In the genomic region with DNA sequence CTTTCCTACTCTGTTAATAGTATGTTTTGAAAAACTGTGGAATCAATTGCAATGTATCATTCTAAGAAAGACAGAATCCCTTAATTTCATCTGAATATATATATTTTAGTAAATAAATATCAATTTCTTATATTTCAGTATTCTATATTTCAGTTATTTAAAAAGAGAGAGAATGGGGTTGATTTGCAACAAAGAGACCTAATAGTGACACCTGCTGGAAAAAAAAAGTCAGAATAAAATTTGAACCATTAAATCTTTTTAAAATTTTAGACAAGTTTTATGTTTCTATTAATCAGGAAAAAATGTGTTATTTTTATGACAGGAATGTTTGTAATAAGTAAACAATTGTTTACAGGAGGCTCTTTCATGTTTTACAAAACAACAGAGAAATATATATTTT, we compare ENCODE assay signal across 12 cellular contexts. TPM values are rescaled to one million over a fixed set of nuclear protein-coding genes. Genes with fewer than 3 reads are reported as not detected.
DNase-seq lines count a peak whose midpoint lies in the region; ATAC-seq and TF ChIP-seq lines count a peak whose summit lies in the region.
"Had no signal": no experiment of that assay in that cellular context is flagged by ENCODE, and none has a peak within 500 bp of the region (broad histone marks: within the 10 kb centered on the region; RNA-seq: fewer than 3 reads in every experiment).

No MANE protein-coding gene starts in this region.

- H2AFZ ChIP-seq in neural progenitor cell (replicated peaks), result no peak overlapping the region

- no peaks in the 10 kb centered on the region for H3K27me3 Mint-ChIP-seq in neural progenitor cell (ENCODE audit: insufficient read depth, low read depth)
- peaks cover 5% of the 10 kb centered on the region for H3K27me3 Mint-ChIP-seq in activated T-cell treated with anti-CD3 and anti-CD28 coated beads, Interleukin-2, amount 50 U/mL, for 24 hours

- TF ChIP-seq CTCF in NB4 (IDR thresholded peaks at IDR 0.05; ENCODE audit: low read depth, low read length) (no peak), neural progenitor cell (IDR thresholded peaks at IDR 0.05) (peak; percentile 63), uterus (IDR thresholded peaks at IDR 0.05) (peak in 2 of 4 experiments; percentile 28 to 32)

- peak; percentile 3 for DNase-seq in NCI-H1092 treated with DMSO at 0.1 percent for 48 hours (lab: John Stamatoyannopoulos, UW)
- DNase-seq in NCI-H1092 (lab: John Stamatoyannopoulos, UW), result no peak
- peak; percentile 15 for DNase-seq in NB4 (ENCODE audit: low read depth)
- DNase-seq in dedifferentiated amniotic fluid mesenchymal stem cell (ENCODE audit: extremely low spot score), result peak; percentile 52
- DNase-seq in neural progenitor cell (ENCODE audit: low spot score), result no peak
- no peak for DNase-seq in uterus
- no peak for DNase-seq in activated T-cell treated with anti-CD3 and anti-CD28 coated beads, Interleukin-2, amount 50 U/mL, for 24 hours

- H3K4me3 ChIP-seq in NB4 (ENCODE audit: low read depth, low read length) (no peak overlapping the region), neural progenitor cell (no peak overlapping the region), uterus (no peak overlapping the region)
- H3K4me3 ChIP-seq: BLaER1 treated with 17β-estradiol and CSF1 and Interleukin-3, amounts not matched to agents 10 nM and 100 nM; lung had no signal

- H3K36me3 ChIP-seq in neural progenitor cell (no peaks in the 10 kb centered on the region), uterus (no peaks in the 10 kb centered on the region)
- H3K36me3 ChIP-seq: BLaER1 treated with 17β-estradiol and CSF1 and Interleukin-3, amounts not matched to agents 10 nM and 100 nM had no signal

- no peak for ATAC-seq in GM18870 (IDR thresholded peaks at IDR 0.05; ENCODE audit: unreplicated experiment)

- H3K27me3 ChIP-seq in neural progenitor cell (no peaks in the 10 kb centered on the region), uterus (no peaks in the 10 kb centered on the region)
- H3K27me3 ChIP-seq: BLaER1 treated with 17β-estradiol and CSF1 and Interleukin-3, amounts not matched to agents 10 nM and 100 nM had no signal

- TF ChIP-seq POLR2A in NB4 (IDR thresholded peaks at IDR 0.05; ENCODE audit: extremely low read depth, insufficient read length) (no peak), uterus (IDR thresholded peaks at IDR 0.05) (no peak)

- H3F3A ChIP-seq in neural progenitor cell (ENCODE audit: low read depth), result no peaks in the 10 kb centered on the region

- H3K79me2 ChIP-seq in neural progenitor cell (ENCODE audit: low read depth), result no peaks in the 10 kb centered on the region

- peaks cover under 1% of the 10 kb centered on the region for H3K4me1 Mint-ChIP-seq in neural progenitor cell
- H3K4me1 Mint-ChIP-seq in activated T-cell treated with anti-CD3 and anti-CD28 coated beads, Interleukin-2, amount 50 U/mL, for 24 hours (ENCODE audit: low read depth), result no peaks in the 10 kb centered on the region

- H3K9me3 ChIP-seq in neural progenitor cell (ENCODE audit: low read depth) (no peaks in the 10 kb centered on the region), uterus (no peaks in the 10 kb centered on the region)
- H3K9me3 ChIP-seq: BLaER1 treated with 17β-estradiol and CSF1 and Interleukin-3, amounts not matched to agents 10 nM and 100 nM had no signal

- no peak overlapping the region for H3K4me3 Mint-ChIP-seq in neural progenitor cell
- H3K4me3 Mint-ChIP-seq in activated T-cell treated with anti-CD3 and anti-CD28 coated beads, Interleukin-2, amount 50 U/mL, for 24 hours, result no peak overlapping the region

- H3K36me3 Mint-ChIP-seq in neural progenitor cell, result no peaks in the 10 kb centered on the region
- H3K36me3 Mint-ChIP-seq in activated T-cell treated with anti-CD3 and anti-CD28 coated beads, Interleukin-2, amount 50 U/mL, for 24 hours (ENCODE audit: low read depth), result no peaks in the 10 kb centered on the region

- H3K27ac ChIP-seq in neural progenitor cell, result no peak overlapping the region
- no peak overlapping the region for H3K27ac ChIP-seq in uterus
- H3K27ac ChIP-seq: BLaER1 treated with 17β-estradiol and CSF1 and Interleukin-3, amounts not matched to agents 10 nM and 100 nM had no signal

- H3K9me3 Mint-ChIP-seq in neural progenitor cell, result no peaks in the 10 kb centered on the region
- H3K9me3 Mint-ChIP-seq in activated T-cell treated with anti-CD3 and anti-CD28 coated beads, Interleukin-2, amount 50 U/mL, for 24 hours, result no peaks in the 10 kb centered on the region

- H3K4me2 ChIP-seq in neural progenitor cell, result no peak overlapping the region
- H3K4me2 ChIP-seq: BLaER1 treated with 17β-estradiol and CSF1 and Interleukin-3, amounts not matched to agents 10 nM and 100 nM had no signal

- H3K9ac ChIP-seq in neural progenitor cell, result no peak overlapping the region
- H3K9ac ChIP-seq: BLaER1 treated with 17β-estradiol and CSF1 and Interleukin-3, amounts not matched to agents 10 nM and 100 nM had no signal

- intact Hi-C loops in uterus (cut with DNase I; ENCODE audit: low total_unique reads), result no loop called here

- no peaks in the 10 kb centered on the region for H4K20me1 ChIP-seq in neural progenitor cell (ENCODE audit: low read depth)
- H4K20me1 ChIP-seq: BLaER1 treated with 17β-estradiol and CSF1 and Interleukin-3, amounts not matched to agents 10 nM and 100 nM had no signal

- peaks cover under 1% of the 10 kb centered on the region for H3K4me1 ChIP-seq in neural progenitor cell
- H3K4me1 ChIP-seq in uterus, result no peaks in the 10 kb centered on the region
- H3K4me1 ChIP-seq: BLaER1 treated with 17β-estradiol and CSF1 and Interleukin-3, amounts not matched to agents 10 nM and 100 nM had no signal

- no peak overlapping the region for H3K27ac Mint-ChIP-seq in neural progenitor cell
- no peak overlapping the region for H3K27ac Mint-ChIP-seq in activated T-cell treated with anti-CD3 and anti-CD28 coated beads, Interleukin-2, amount 50 U/mL, for 24 hours

RNA-seq across cellular contexts. Expression of gene CCNT2, which starts 20.7 kb away (rescaled TPM):
- total RNA-seq in neural progenitor cell (ENCODE audit: low replicate concordance), result 62.3 and 108 TPM in 2 replicates
- 100 to 1,000 TPM in 2 of 4 donors, 10 to 100 TPM in 2; 53.2 to 152 (median 84.9) TPM for total RNA-seq in uterus

RNA-seq across cellular contexts. Expression of gene ACMSD, which starts 59.5 kb away (rescaled TPM):
- total RNA-seq in neural progenitor cell (ENCODE audit: low replicate concordance) (not detected in 2 replicates), uterus (not detected)
- total RNA-seq: HT1080; T-helper 1 cell treated with Interleukin-12 subunit alpha and Interleukin-12 subunit beta and Interleukin-4 antibody, amounts not matched to agents 30 ng/mL and 1 ng/mL, for 36 hours had no signal

Comparison
In these comparisons a context has a peak if more than half of its experiments do, and no peak if none do; other contexts are left out.
1. DNase-seq: peak in NCI-H1092 treated with DMSO at 0.1 percent for 48 hours (single experiment), NB4 (single experiment) and dedifferentiated amniotic fluid mesenchymal stem cell (single experiment); none in NCI-H1092 (single experiment), neural progenitor cell (single experiment), uterus (0 of 2) and activated T-cell treated with anti-CD3 and anti-CD28 coated beads, Interleukin-2, amount 50 U/mL, for 24 hours (single experiment).